ENCODE assay signal across 15 cellular contexts in genomic region chr10:88835910-88836221, GRCh38. TPM values are rescaled to one million over a fixed set of nuclear protein-coding genes. Genes with fewer than 3 reads are reported as not detected.
DNase-seq lines count a peak whose midpoint lies in the region; ATAC-seq and TF ChIP-seq lines count a peak whose summit lies in the region.
"Had no signal": no experiment of that assay in that cellular context is flagged by ENCODE, and none has a peak within 500 bp of the region (broad histone marks: within the 10 kb centered on the region; RNA-seq: fewer than 3 reads in every experiment).

No MANE protein-coding gene starts in this region.

- CTCF ChIA-PET in activated CD4-positive, alpha-beta T cell treated with anti-CD3 and anti-CD28 coated beads for 36 hours (lab: Charles Lee) = interaction anchor here (0.5 to 8.9 kb wide), 52 partner anchors 9 to 382 kb away, joined by 3 to 217 read pairs (median 5); partner anchors contain the start of genes ACTA2, ANKRD22, CH25H and STAMBPL1

- peaks cover 4% of the 10 kb centered on the region for H3K4me1 Mint-ChIP-seq in endothelial cell (ENCODE audit: unreplicated experiment)
- H3K4me1 Mint-ChIP-seq in activated CD4-positive, alpha-beta T cell treated with anti-CD3 and anti-CD28 coated beads for 36 hours = peaks cover 24% of the 10 kb centered on the region

- H3K27ac Mint-ChIP-seq in endothelial cell (ENCODE audit: unreplicated experiment) = no peak overlapping the region
- no peak overlapping the region for H3K27ac Mint-ChIP-seq in activated CD4-positive, alpha-beta T cell treated with anti-CD3 and anti-CD28 coated beads for 36 hours
- H3K27ac Mint-ChIP-seq: activated naive CD8-positive, alpha-beta T cell; T-helper 1 cell treated with Interleukin-12 subunit alpha and Interleukin-12 subunit beta and Interleukin-4 antibody, amounts not matched to agents 30 μg/mL and 1 μg/mL, for 36 hours had no signal

- no peaks in the 10 kb centered on the region for H3K27me3 Mint-ChIP-seq in endothelial cell (ENCODE audit: unreplicated experiment)
- no peaks in the 10 kb centered on the region for H3K27me3 Mint-ChIP-seq in activated CD4-positive, alpha-beta T cell treated with anti-CD3 and anti-CD28 coated beads for 36 hours
- H3K27me3 Mint-ChIP-seq: activated naive CD8-positive, alpha-beta T cell had no signal

- TF ChIP-seq CTCF in endothelial cell (IDR thresholded peaks at IDR 0.05; ENCODE audit: unreplicated experiment) = peak; percentile 1
- no peak for TF ChIP-seq CTCF in GM13977 (IDR thresholded peaks at IDR 0.05; ENCODE audit: extremely low read depth, insufficient read depth, missing control alignments)

- no peaks in the 10 kb centered on the region for H3K36me3 Mint-ChIP-seq in endothelial cell (ENCODE audit: low read depth, unreplicated experiment)
- H3K36me3 Mint-ChIP-seq in activated CD4-positive, alpha-beta T cell treated with anti-CD3 and anti-CD28 coated beads for 36 hours (ENCODE audit: low read depth) = no peaks in the 10 kb centered on the region
- H3K36me3 Mint-ChIP-seq: activated naive CD8-positive, alpha-beta T cell had no signal

- H3K9me3 Mint-ChIP-seq in endothelial cell (ENCODE audit: unreplicated experiment) = no peaks in the 10 kb centered on the region
- no peaks in the 10 kb centered on the region for H3K9me3 Mint-ChIP-seq in activated CD4-positive, alpha-beta T cell treated with anti-CD3 and anti-CD28 coated beads for 36 hours (ENCODE audit: low read depth)
- H3K9me3 Mint-ChIP-seq: T-helper 1 cell treated with Interleukin-12 subunit alpha and Interleukin-12 subunit beta and Interleukin-4 antibody, amounts not matched to agents 30 μg/mL and 1 μg/mL, for 36 hours had no signal

- intact Hi-C loops in activated CD4-positive, alpha-beta T cell treated with anti-CD3 and anti-CD28 coated beads for 36 hours (cut with DNase I, micrococcal nuclease) = loop anchor here (1.0 to 5.0 kb wide), 6 partner anchors 29 to 381 kb away; partner anchors contain the start of gene STAMBPL1 (in 2 of the 2)
- intact Hi-C loops in Right ventricle myocardium inferior (cut with DNase I) = loop anchor here (1.0 to 5.0 kb wide), 4 partner anchors 46 to 381 kb away; partner anchors contain the start of gene STAMBPL1

- in situ Hi-C loops in GM13977 (cut with MboI; ENCODE audit: low pct_unique_long_range_greater_than_20kb, low sequenced_read_pairs, unreplicated experiment) = loop anchor here (5.0 to 10.0 kb wide), 2 partner anchors 91 to 379 kb away; no protein-coding TSS in a partner anchor

- no peak overlapping the region for H3K4me3 Mint-ChIP-seq in endothelial cell (ENCODE audit: unreplicated experiment)
- no peak overlapping the region for H3K4me3 Mint-ChIP-seq in activated CD4-positive, alpha-beta T cell treated with anti-CD3 and anti-CD28 coated beads for 36 hours
- H3K4me3 Mint-ChIP-seq: activated naive CD8-positive, alpha-beta T cell; T-helper 1 cell treated with Interleukin-12 subunit alpha and Interleukin-12 subunit beta and Interleukin-4 antibody, amounts not matched to agents 30 μg/mL and 1 μg/mL, for 36 hours had no signal

- POLR2A ChIA-PET in activated CD4-positive, alpha-beta T cell treated with anti-CD3 and anti-CD28 coated beads for 36 hours (lab: Charles Lee) = no interaction called here

- ATAC-seq in GM18867 (IDR thresholded peaks at IDR 0.05; ENCODE audit: unreplicated experiment) = peak; percentile 9
- ATAC-seq in GM19463 (IDR thresholded peaks at IDR 0.05; ENCODE audit: unreplicated experiment) = peak; percentile 8
- ATAC-seq in HG03095 (IDR thresholded peaks at IDR 0.05; ENCODE audit: unreplicated experiment) = peak; percentile 8
- no peak for ATAC-seq in activated CD4-positive, alpha-beta T cell treated with anti-CD3 and anti-CD28 coated beads for 36 hours
- no peak for ATAC-seq in Right ventricle myocardium inferior

- DNase-seq in endothelial cell (ENCODE audit: low spot score) (no peak), GM13977 (ENCODE audit: low spot score) (no peak), 8988T (no peak), Right ventricle myocardium inferior (ENCODE audit: missing footprints) (no peak)
- DNase-seq in activated CD4-positive, alpha-beta T cell treated with anti-CD3 and anti-CD28 coated beads for 36 hours = no peak

RNA-seq across cellular contexts. Expression of gene ANKRD22, which starts 15.8 kb away (rescaled TPM):
- not detected for total RNA-seq in endothelial cell (ENCODE audit: unreplicated experiment)
- under 1 TPM; 0.37 TPM for total RNA-seq in activated CD4-positive, alpha-beta T cell treated with anti-CD3 and anti-CD28 coated beads for 36 hours
- total RNA-seq in Right ventricle myocardium inferior = not detected
- total RNA-seq: H1 had no signal

RNA-seq across cellular contexts. Expression of gene LIPM, which starts 33.3 kb away (rescaled TPM):
- total RNA-seq in endothelial cell (ENCODE audit: unreplicated experiment) = 0.31 TPM
- not detected for total RNA-seq in activated CD4-positive, alpha-beta T cell treated with anti-CD3 and anti-CD28 coated beads for 36 hours
- total RNA-seq in Right ventricle myocardium inferior = not detected
- total RNA-seq: bronchial epithelial cell, fibroblast of lung, H1, hepatocyte, myocyte had no signal

RNA-seq across cellular contexts. Expression of gene STAMBPL1, which starts 44.2 kb away (rescaled TPM):
- total RNA-seq in endothelial cell (ENCODE audit: unreplicated experiment) = 3.3 TPM
- 10 to 100 TPM; 36.6 to 40.2 TPM for total RNA-seq in activated CD4-positive, alpha-beta T cell treated with anti-CD3 and anti-CD28 coated beads for 36 hours
- total RNA-seq in Right ventricle myocardium inferior = 2.0 TPM

Comparison
In these comparisons a context has a peak if more than half of its experiments do, and no peak if none do; other contexts are left out.
1. ATAC-seq: peak in GM18867 (single experiment), GM19463 (single experiment) and HG03095 (single experiment); none in activated CD4-positive, alpha-beta T cell treated with anti-CD3 and anti-CD28 coated beads for 36 hours (single experiment) and Right ventricle myocardium inferior (single experiment).